In genomic region chr19:46435009-46435408, GRCh38 we compare ENCODE assay signal across 1 cellular context.
TF ChIP-seq lines count a peak whose summit lies in the region.

No MANE protein-coding gene starts in this region.

TF ChIP-seq in GM23338, 12 proteins besides CTCF, POLR2A, EP300 and RAD21 (continued from another document):
- TF ChIP-seq REST (IDR thresholded peaks at IDR 0.05; ENCODE audit: unreplicated experiment) = no peak
- TF ChIP-seq EZH2phosphoT487 (IDR thresholded peaks at IDR 0.05; ENCODE audit: unreplicated experiment) = no peak
- TF ChIP-seq NANOG (IDR thresholded peaks at IDR 0.05; ENCODE audit: borderline replicate concordance) = no peak
- TF ChIP-seq ZNF462 (CRISPR knock-in tag; IDR thresholded peaks at IDR 0.05) = no peak
- no peak for TF ChIP-seq ETS1 (IDR thresholded peaks at IDR 0.05)
- TF ChIP-seq ZNF331 (CRISPR knock-in tag; IDR thresholded peaks at IDR 0.05; ENCODE audit: low read depth) = no peak
- TF ChIP-seq STAT1 (IDR thresholded peaks at IDR 0.05; ENCODE audit: unreplicated experiment) = no peak
- no peak for TF ChIP-seq JUNB (IDR thresholded peaks at IDR 0.05; ENCODE audit: unreplicated experiment)
- no peak for TF ChIP-seq EZH2 (IDR thresholded peaks at IDR 0.05; ENCODE audit: low read depth, unreplicated experiment)
